10 cellular contexts compared by ENCODE assay signal in the genomic region with DNA sequence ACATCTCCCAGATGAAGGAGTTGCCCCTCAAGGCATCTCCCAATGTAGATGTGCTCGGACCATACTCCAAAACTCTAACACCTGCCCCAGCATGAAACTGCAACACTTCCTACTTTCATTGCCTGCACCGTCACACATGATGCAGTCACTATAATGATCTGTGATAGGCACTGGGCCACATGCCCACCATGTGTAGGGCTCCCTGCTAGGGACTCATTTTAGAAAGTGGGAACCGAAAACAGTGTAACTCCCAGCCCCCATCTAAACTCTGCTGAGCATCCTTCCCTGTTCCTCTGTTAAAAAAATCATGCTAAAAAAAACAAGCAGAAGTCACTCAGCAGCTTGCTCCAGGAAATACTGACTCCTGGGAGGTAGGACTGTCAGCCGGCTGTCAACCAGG.
DNase-seq lines count a peak whose midpoint lies in the region; ATAC-seq, FAIRE-seq and TF ChIP-seq lines count a peak whose summit lies in the region.
"Had no signal": no experiment of that assay in that cellular context is flagged by ENCODE, and none has a peak within 500 bp of the region (broad histone marks: within the 10 kb centered on the region; RNA-seq: fewer than 3 reads in every experiment).

No MANE protein-coding gene starts in this region.

- no peak for TF ChIP-seq CTCF in D721Med (IDR thresholded peaks at IDR 0.05; ENCODE audit: insufficient read depth, missing control alignments)

- peak; percentile 66 for DNase-seq in germinal center (ENCODE audit: low spot score)
- no peak for DNase-seq in D721Med (ENCODE audit: insufficient read length, low spot score)
- DNase-seq in activated CD8-positive, alpha-beta memory T cell treated with anti-CD3 and anti-CD28 coated beads for 24 hours = no peak
- DNase-seq in NCI-H1417 treated with DMSO at 0.1 percent for 48 hours (lab: John Stamatoyannopoulos, UW) = no peak
- no peak for DNase-seq in AML-193 (lab: John Stamatoyannopoulos, UW)
- DNase-seq: NCI-H526 treated with DMSO at 0.1 percent for 48 hours had no signal

- no peak for FAIRE-seq in D721Med (lab: Jason Lieb, UNC)
- FAIRE-seq: islet of Langerhans had no signal

- ATAC-seq in GM18502 (IDR thresholded peaks at IDR 0.05; ENCODE audit: poor library complexity, unreplicated experiment) (peak; percentile 95), GM21529 (IDR thresholded peaks at IDR 0.05; ENCODE audit: unreplicated experiment) (peak; percentile 86), HG03432 (IDR thresholded peaks at IDR 0.05; ENCODE audit: unreplicated experiment) (peak; percentile 84)
